ENCODE assay signal across 10 cellular contexts in genomic region chr2:171214093-171214492, GRCh38.
"Had no signal": no experiment of that assay in that cellular context is flagged by ENCODE, and none has a peak within 500 bp of the region (broad histone marks: within the 10 kb centered on the region; RNA-seq: fewer than 3 reads in every experiment).

No MANE protein-coding gene starts in this region.

- H3K4me3 ChIP-seq: GM23248, HAP-1 had no signal

- H3K27ac ChIP-seq: GM23248, KMS-11 had no signal

- ATAC-seq: HCT116 had no signal

- H2AFZ ChIP-seq: GM23248 had no signal

- H3K4me1 ChIP-seq: HAP-1 had no signal

- H3K4me3 Mint-ChIP-seq: HFFc6 had no signal

- H3K36me3 ChIP-seq: HAP-1 had no signal

- H3K9ac ChIP-seq: GM23248, KMS-11 had no signal

- H3K9me3 ChIP-seq: HAP-1 had no signal

- FAIRE-seq: H54, HTR-8/SVneo had no signal

- H3K4me2 ChIP-seq: KMS-11 had no signal

- DNase-seq: GM23248, GOT3, HFFc6, IMR-90, KBM-7 had no signal

- H3K27ac Mint-ChIP-seq: HFFc6 had no signal
